Comparison of ENCODE assay signal across 20 cellular contexts in genomic region chr18:51059969-51060368, GRCh38. TPM values are rescaled to one million over a fixed set of nuclear protein-coding genes. Genes with fewer than 3 reads are reported as not detected.
DNase-seq lines count a peak whose midpoint lies in the region; ATAC-seq, FAIRE-seq and TF ChIP-seq lines count a peak whose summit lies in the region.
"Had no signal": no experiment of that assay in that cellular context is flagged by ENCODE, and none has a peak within 500 bp of the region (broad histone marks: within the 10 kb centered on the region; RNA-seq: fewer than 3 reads in every experiment).

No MANE protein-coding gene starts in this region.

- H3K9me3 ChIP-seq in HepG2 (ENCODE audit: low read length) (no peaks in the 10 kb centered on the region), right lobe of liver (no peaks in the 10 kb centered on the region), K562 (replicated peaks; ENCODE audit: control insufficient read depth, insufficient read depth, low read depth, low read length) (no peaks in the 10 kb centered on the region), pancreas (no peaks in the 10 kb centered on the region)
- H3K9me3 ChIP-seq: BLaER1, Caco-2 had no signal

- H3K27ac ChIP-seq in HepG2 (ENCODE audit: extremely low read length, insufficient read depth, low read length) = no peak overlapping the region
- no peak overlapping the region for H3K27ac ChIP-seq in right lobe of liver
- no peak overlapping the region for H3K27ac ChIP-seq in K562 (ENCODE audit: extremely low read depth, low read depth, low read length)
- no peak overlapping the region for H3K27ac ChIP-seq in pancreas
- H3K27ac ChIP-seq: BLaER1, C4-2B had no signal

- 97% methylated on average over 3 of the region's 3 CpGs for WGBS in HepG2 (ENCODE audit: low lambda C conversion rate)
- WGBS in right lobe of liver (ENCODE audit: insufficient coverage, low coverage, low lambda C conversion rate, missing lambda C conversion rate) = 62% methylated on average over 3 of the region's 3 CpGs
- 90% methylated on average over 3 of the region's 3 CpGs for WGBS in K562 (ENCODE audit: insufficient coverage, low coverage, missing lambda C conversion rate)
- 89 to 93% methylated on average over 3 of the region's 3 CpGs for WGBS in pancreas, 2 donors

- TF ChIP-seq RAD21 in HepG2 (CRISPR knock-in tag; IDR thresholded peaks at IDR 0.05) (no peak), K562 (CRISPR knock-in tag; conservative IDR thresholded peaks at IDR 0.05 in 1 of 2, IDR thresholded peaks at IDR 0.05 in 1 of 2) (no peak)

- peaks cover 2% of the 10 kb centered on the region for H3K79me2 ChIP-seq in HepG2 (ENCODE audit: insufficient read depth, low read length)
- H3K79me2 ChIP-seq in K562 (ENCODE audit: control insufficient read depth, insufficient read depth, low read length) = peaks cover 5% of the 10 kb centered on the region; the same call in 1 of the 3 replicates

- H3K4me1 ChIP-seq in HepG2 (ENCODE audit: insufficient read depth, low read length) = no peaks in the 10 kb centered on the region
- H3K4me1 ChIP-seq in right lobe of liver = no peaks in the 10 kb centered on the region
- no peaks in the 10 kb centered on the region for H3K4me1 ChIP-seq in K562 (replicated peaks in 1 of 2; ENCODE audit: control insufficient read depth in 2 of 2, insufficient read depth in 2 of 2, low read length in 2 of 2)
- no peaks in the 10 kb centered on the region for H3K4me1 ChIP-seq in pancreas
- H3K4me1 ChIP-seq: BLaER1, Caco-2 had no signal

- H2AFZ ChIP-seq in HepG2 (ENCODE audit: low read length) (no peak overlapping the region), K562 (ENCODE audit: low read depth, low read length) (no peak overlapping the region)

- TF ChIP-seq POLR2A in HepG2 (IDR thresholded peaks at IDR 0.05; ENCODE audit: insufficient read depth in 1 of 2, low read depth in 2 of 2, low read length in 2 of 2) = no peak
- no peak for TF ChIP-seq POLR2A in right lobe of liver (IDR thresholded peaks at IDR 0.05)
- TF ChIP-seq POLR2A in K562 (conservative IDR thresholded peaks at IDR 0.05) = no peak

- intact Hi-C loops in HepG2 (cut with micrococcal nuclease; ENCODE audit: unreplicated experiment) = no loop called here
- intact Hi-C loops in right lobe of liver (cut with DNase I) = no loop called here
- intact Hi-C loops in K562 (cut with micrococcal nuclease) = no loop called here
- intact Hi-C loops in pancreas (cut with DNase I) = loop anchor here in 1 of 3 donors (10.0 kb wide), 1 partner anchor 235 kb away; the partner anchor contains the start of gene MRO

- no peaks in the 10 kb centered on the region for H3K9me1 ChIP-seq in K562 (ENCODE audit: control insufficient read depth, insufficient read depth, low read length)

- in situ Hi-C loops in HepG2 (cut with HindIII; ENCODE audit: extremely low pct_ligation_motif_present, low pct_unique_long_range_greater_than_20kb) (no loop called here), K562 (cut with MboI) (no loop called here)

- H3K27me3 ChIP-seq in HepG2 (ENCODE audit: control insufficient read depth in 1 of 2, insufficient read depth in 2 of 2, low read length in 2 of 2) (no peaks in the 10 kb centered on the region), right lobe of liver (no peaks in the 10 kb centered on the region), K562 (ENCODE audit: control insufficient read depth in 2 of 2, insufficient read depth in 2 of 2, low read length in 2 of 2) (no peaks in the 10 kb centered on the region), pancreas (no peaks in the 10 kb centered on the region)
- H3K27me3 ChIP-seq: BLaER1 had no signal

- CTCF ChIA-PET in HepG2 (lab: Yijun Ruan, JAX; ENCODE audit: low intra/inter-chr PET ratio, low total read pairs) (no interaction called here), K562 (lab: Yijun Ruan, JAX; ENCODE audit: low intra/inter-chr PET ratio) (no interaction called here)

- BruUV-seq in HepG2 (replicated peaks; lab: Mats Ljungman, UMichigan) (no TSS peak), K562 (replicated peaks; lab: Mats Ljungman, UMichigan) (no TSS peak)

- H3K4me2 ChIP-seq in HepG2 (ENCODE audit: low read depth, low read length) (no peak overlapping the region), K562 (ENCODE audit: insufficient read depth, low read length) (no peak overlapping the region)
- H3K4me2 ChIP-seq: BLaER1 had no signal

- no peak overlapping the region for H3K9ac ChIP-seq in HepG2 (ENCODE audit: insufficient read depth, low read depth, low read length)
- H3K9ac ChIP-seq in K562 (ENCODE audit: insufficient read depth in 1 of 2, low read depth in 2 of 2, low read length in 2 of 2) = no peak overlapping the region
- H3K9ac ChIP-seq: BLaER1 had no signal

- POLR2A ChIA-PET in HepG2 (lab: Yijun Ruan, JAX) = no interaction called here
- POLR2A ChIA-PET in K562 (lab: Yijun Ruan, JAX) = interaction anchor here (0.6 kb wide), 2 partner anchors 16 to 234 kb away, joined by 3 read pairs; no protein-coding TSS in a partner anchor

- TF ChIP-seq CTCF in HepG2 (CRISPR knock-in tag; IDR thresholded peaks at IDR 0.05) = no peak
- TF ChIP-seq CTCF in right lobe of liver (IDR thresholded peaks at IDR 0.05) = no peak
- TF ChIP-seq CTCF in K562 (IDR thresholded peaks at IDR 0.05 in 2 of 3, conservative IDR thresholded peaks at IDR 0.05 in 1 of 3; ENCODE audit: insufficient read depth in 2 of 3, low read depth in 1 of 3, low read length in 3 of 3) = no peak
- TF ChIP-seq CTCF in pancreas (IDR thresholded peaks at IDR 0.05) = no peak

- FAIRE-seq in HepG2 (lab: Jason Lieb, UNC) = no peak
- FAIRE-seq in G401.6 (lab: Jason Lieb, UNC) = peak; percentile 69
- FAIRE-seq in K562 (lab: Jason Lieb, UNC) = no peak
- FAIRE-seq in pancreas (lab: Jason Lieb, UNC) = no peak
- FAIRE-seq: GM12892 had no signal

- no peak for ATAC-seq in HepG2
- no peak for ATAC-seq in right lobe of liver
- ATAC-seq in K562 = no peak
- no peak for ATAC-seq in HG02763 (IDR thresholded peaks at IDR 0.05; ENCODE audit: unreplicated experiment)
- no peak for ATAC-seq in pancreas
- ATAC-seq: CD8-positive, alpha-beta T cell had no signal

- no peak for TF ChIP-seq EP300 in HepG2 (IDR thresholded peaks at IDR 0.05; ENCODE audit: low read depth in 2 of 2, low read length in 2 of 2)
- no peak for TF ChIP-seq EP300 in HepG2 (CRISPR knock-in tag; IDR thresholded peaks at IDR 0.05; ENCODE audit: borderline replicate concordance)
- TF ChIP-seq EP300 in K562 (IDR thresholded peaks at IDR 0.05; ENCODE audit: low read length) = no peak

- H3K36me3 ChIP-seq in HepG2 (replicated peaks in 1 of 2; ENCODE audit: control insufficient read depth in 1 of 2, insufficient read depth in 2 of 2, low read length in 2 of 2) = peaks cover 7 to 45% of the 10 kb centered on the region in 2 experiments; a peak in 4 of 5 replicates
- H3K36me3 ChIP-seq in right lobe of liver = peaks cover 3 to 54% (median 17%) of the 10 kb centered on the region in 4 donors
- peaks cover 71% of the 10 kb centered on the region for H3K36me3 ChIP-seq in K562 (ENCODE audit: control insufficient read depth, insufficient read depth, low read length)
- H3K36me3 ChIP-seq in pancreas = peaks cover 0 to 12% (median 9%) of the 10 kb centered on the region in 3 donors

- H4K20me1 ChIP-seq in HepG2 (ENCODE audit: insufficient read depth, low read length) (peaks cover 4% of the 10 kb centered on the region; the same call in 1 of the 2 replicates), K562 (replicated peaks; ENCODE audit: control insufficient read depth, insufficient read depth, low read length) (no peaks in the 10 kb centered on the region)

- H3K4me3 ChIP-seq in HepG2 (replicated peaks in 1 of 3; ENCODE audit: insufficient read depth in 1 of 3, low read depth in 2 of 3, low read length in 3 of 3) (no peak overlapping the region), right lobe of liver (no peak overlapping the region), K562 (no peak overlapping the region), pancreas (no peak overlapping the region)
- H3K4me3 ChIP-seq: BLaER1 had no signal

- DNase-seq in HepG2 (ENCODE audit: low spot score) = no peak
- DNase-seq in right lobe of liver = no peak
- DNase-seq in K562 (ENCODE audit: extremely low read depth in 1 of 4, low spot score in 3 of 4) = no peak
- no peak for DNase-seq in NCI-H345 (lab: John Stamatoyannopoulos, UW)
- DNase-seq in pancreas = no peak
- DNase-seq: 8988T; Caco-2; CD4-positive, CD25-positive, alpha-beta regulatory T cell; CD8-positive, alpha-beta T cell; DMS 273 treated with DMSO at 0.1 percent for 48 hours; DMS53; DMS79 treated with DMSO at 0.1 percent for 48 hours; GOT3; H7; HCEC 1CT had no signal

RNA-seq across cellular contexts. Expression of gene SMAD4, which starts 30.0 kb away (rescaled TPM):
- total RNA-seq in HepG2 (2016; rRNA removed; fragmentation: Illumina TruSeq; extraction: Trizol) (72.0 and 99.1 TPM in 2 replicates), right lobe of liver (10 to 100 TPM; 40.8 to 71.9 (median 56.6) TPM), K562 (2014; rRNA removed) (40.7 and 41.0 TPM in 2 replicates), K562 (2014; rRNA removed; fragmentation: Illumina TruSeq; extraction: Trizol) (51.6 and 55.5 TPM in 2 replicates), K562 (2015; rRNA removed; fragmentation: Illumina TruSeq; extraction: Trizol) (31.1 and 32.8 TPM in 2 replicates), K562 (2021) (45.4 and 49.6 TPM in 2 replicates), pancreas (10 to 100 TPM; 41.8 to 77.6 (median 46.4) TPM)
- total RNA-seq in HepG2 (2016; cell fraction: cytosol; rRNA removed; fragmentation: Illumina TruSeq; extraction: Trizol; ENCODE audit: low read depth) = 49.6 and 56.8 TPM in 2 replicates
- total RNA-seq in HepG2 (2016; cell fraction: insoluble cytoplasmic fraction; rRNA removed; fragmentation: Illumina TruSeq; extraction: Trizol) = 73.5 and 83.9 TPM in 2 replicates
- 44.9 and 46.8 TPM in 2 replicates for total RNA-seq in HepG2 (2016; cell fraction: membrane; rRNA removed; fragmentation: Illumina TruSeq; extraction: Trizol)
- 57.9 and 58.5 TPM in 2 replicates for total RNA-seq in HepG2 (2016; cell fraction: nucleus; rRNA removed; fragmentation: Illumina TruSeq; extraction: Trizol)
- polyA plus RNA-seq in HepG2 (2011; rRNA removed) (53.8 and 70.2 TPM in 2 replicates), K562 (2011; rRNA removed) (55.0 and 69.3 TPM in 2 replicates), K562 (2014; fragmentation: Illumina TruSeq; extraction: Trizol) (34.6 and 39.4 TPM in 2 replicates), K562 (2014; fragmentation: Nextera tagmentation; extraction: Ambion mirVana) (1 to 10 TPM; 5.7 to 7.1 TPM), K562 (2014; rRNA removed) (10.9 and 19.8 TPM in 2 replicates), pancreas (10 to 100 TPM in 1 of 2 donors, 1 to 10 TPM in 1; 8.6 to 17.3 TPM)
- polyA plus RNA-seq in HepG2 (2011; cell fraction: cytosol; rRNA removed) = 31.5 and 48.8 TPM in 2 replicates
- 25.3 and 31.2 TPM in 2 replicates for polyA plus RNA-seq in HepG2 (2011; cell fraction: nucleus; rRNA removed)
- polyA plus RNA-seq in HepG2 (2012) = 42.8 and 47.9 TPM in 2 replicates
- 2.2 and 3.3 TPM in 2 replicates for polyA plus RNA-seq in HepG2 (2016; cell fraction: cytosol; fragmentation: Illumina TruSeq; extraction: Trizol; ENCODE audit: low read depth)
- polyA plus RNA-seq in HepG2 (2016; cell fraction: insoluble cytoplasmic fraction; fragmentation: Illumina TruSeq; extraction: Trizol; ENCODE audit: low read depth) = 58.6 and 61.8 TPM in 2 replicates
- polyA plus RNA-seq in HepG2 (2016; cell fraction: membrane; fragmentation: Illumina TruSeq; extraction: Trizol; ENCODE audit: low read depth) = 6.7 and 8.8 TPM in 2 replicates
- polyA plus RNA-seq in HepG2 (2016; cell fraction: nucleus; fragmentation: Illumina TruSeq; extraction: Trizol; ENCODE audit: insufficient read depth, low read depth) = 47.7 and 51.4 TPM in 2 replicates
- 111 and 191 TPM in 2 replicates for polyA minus RNA-seq in HepG2 (2011; rRNA and poly(A)+ RNA removed; ENCODE audit: low replicate concordance)
- polyA minus RNA-seq in HepG2 (2011; cell fraction: cytosol; rRNA and poly(A)+ RNA removed) = 40.4 and 42.0 TPM in 2 replicates
- 54.7 and 64.2 TPM in 2 replicates for polyA minus RNA-seq in HepG2 (2011; cell fraction: nucleus; rRNA and poly(A)+ RNA removed)
- 32.8 and 90.7 TPM in 2 replicates for total RNA-seq in K562 (2011; cell fraction: chromatin; rRNA removed; ENCODE audit: low replicate concordance)
- total RNA-seq in K562 (2011; cell fraction: nucleolus; rRNA removed) = 10.2 and 13.8 TPM in 2 replicates
- 41.1 and 72.5 TPM in 2 replicates for total RNA-seq in K562 (2011; cell fraction: nucleoplasm; rRNA removed)
- polyA plus RNA-seq in K562 (2011; cell fraction: cytosol; rRNA removed) = 28.1 and 32.9 TPM in 2 replicates
- polyA plus RNA-seq in K562 (2011; cell fraction: nucleus; rRNA removed) = 40.4 and 42.8 TPM in 2 replicates
- polyA plus RNA-seq in K562 (2012) = 24.4 and 33.8 TPM in 2 replicates
- polyA minus RNA-seq in K562 (2011; rRNA and poly(A)+ RNA removed) = 101 and 139 TPM in 2 replicates
- polyA minus RNA-seq in K562 (2011; cell fraction: cytosol; rRNA and poly(A)+ RNA removed) = 33.4 and 37.4 TPM in 2 replicates
- 15.1 and 21.7 TPM in 2 replicates for polyA minus RNA-seq in K562 (2011; cell fraction: nucleus; rRNA and poly(A)+ RNA removed)

Comparison
In these comparisons a context has a peak if more than half of its experiments do, and no peak if none do; other contexts are left out.
1. Of the 241 proteins assayed by ChIP-seq in both HepG2 and K562: peak only in HepG2: MAFF and MAFK; only in K562: none; in both: none; in neither: 239.